16 cellular contexts compared by ENCODE assay signal in genomic region chr11:119126675-119127268, GRCh38. TPM values are rescaled to one million over a fixed set of nuclear protein-coding genes. Genes with fewer than 3 reads are reported as not detected.
DNase-seq lines count a peak whose midpoint lies in the region; ATAC-seq and TF ChIP-seq lines count a peak whose summit lies in the region.
"Had no signal": no experiment of that assay in that cellular context is flagged by ENCODE, and none has a peak within 500 bp of the region (broad histone marks: within the 10 kb centered on the region; RNA-seq: fewer than 3 reads in every experiment).

No MANE protein-coding gene starts in this region.

- in situ Hi-C loops in IMR-90 (cut with MboI; ENCODE audit: low sequenced_read_pairs), result no loop called here

- H3K9ac ChIP-seq in IMR-90 (ENCODE audit: low read depth, low read length) (no peak overlapping the region), mesenchymal stem cell (ENCODE audit: low read length) (no peak overlapping the region)

- ATAC-seq in IMR-90 (ENCODE audit: low read depth) (no peak), GM18868 (IDR thresholded peaks at IDR 0.05; ENCODE audit: unreplicated experiment) (no peak)
- ATAC-seq: K562 had no signal

- H4K8ac ChIP-seq in IMR-90 (ENCODE audit: low read depth in 2 of 2, low read length in 2 of 2) (no peak overlapping the region), mesenchymal stem cell (ENCODE audit: low read length) (no peak overlapping the region)

- H2BK120ac ChIP-seq in IMR-90 (ENCODE audit: low read depth, low read length) (no peak overlapping the region), mesenchymal stem cell (ENCODE audit: low read depth, low read length) (no peak overlapping the region)

- H3K4me2 ChIP-seq in IMR-90 (ENCODE audit: low read depth, low read length) (no peak overlapping the region), osteoblast (ENCODE audit: insufficient read depth, low read length) (no peak overlapping the region), mesenchymal stem cell (ENCODE audit: low read length, poor library complexity, severe bottlenecking) (no peak overlapping the region)

- H2BK12ac ChIP-seq in mesenchymal stem cell (ENCODE audit: low read length in 2 of 2), result no peak overlapping the region

- no peak overlapping the region for H4K5ac ChIP-seq in IMR-90 (ENCODE audit: low read depth, low read length)

- no peak overlapping the region for H4K91ac ChIP-seq in IMR-90 (ENCODE audit: insufficient read depth, low read depth, low read length)
- no peak overlapping the region for H4K91ac ChIP-seq in mesenchymal stem cell (ENCODE audit: low read length)

- H3K18ac ChIP-seq in IMR-90 (ENCODE audit: low read depth, low read length), result no peak overlapping the region
- H3K18ac ChIP-seq in mesenchymal stem cell (ENCODE audit: low read depth in 1 of 2, low read length in 2 of 2), result no peak overlapping the region

- TF ChIP-seq RAD21 in IMR-90 (IDR thresholded peaks at IDR 0.05; ENCODE audit: low read length), result no peak

- peaks cover 6% of the 10 kb centered on the region; the same call in 1 of the 2 replicates for H3K9me1 ChIP-seq in IMR-90 (ENCODE audit: insufficient read depth, low read length)

- no peak overlapping the region for H2AK9ac ChIP-seq in IMR-90 (replicated peaks; ENCODE audit: low read depth, low read length, poor library complexity)

- no peak overlapping the region for H3K4ac ChIP-seq in IMR-90 (ENCODE audit: low read depth, low read length)
- no peak overlapping the region for H3K4ac ChIP-seq in mesenchymal stem cell (ENCODE audit: low read depth in 1 of 2, low read length in 2 of 2)

- H3K36me3 ChIP-seq in IMR-90 (ENCODE audit: control insufficient read depth, insufficient read depth, low read length), result peaks cover 24% of the 10 kb centered on the region
- peaks cover 24% of the 10 kb centered on the region for H3K36me3 ChIP-seq in osteoblast (ENCODE audit: insufficient read depth, low read length)
- H3K36me3 ChIP-seq in mesenchymal stem cell (ENCODE audit: control insufficient read depth in 1 of 2, insufficient read depth in 2 of 2, low read depth in 1 of 2, low read length in 2 of 2), result peaks cover 30 to 51% of the 10 kb centered on the region in 2 experiments

- POLR2A ChIA-PET in IMR-90 (lab: Charles Lee; ENCODE audit: unreplicated experiment), result interaction anchor here (0.7 kb wide), 1 partner anchor 43 kb away, joined by 3 read pairs; no protein-coding TSS in a partner anchor

- H3K56ac ChIP-seq in IMR-90 (ENCODE audit: extremely low read depth, insufficient read depth, low read length), result no peak overlapping the region

- peaks cover 3% of the 10 kb centered on the region for H3K4me1 ChIP-seq in IMR-90 (ENCODE audit: control insufficient read depth, insufficient read depth, low read length)
- H3K4me1 ChIP-seq in osteoblast (ENCODE audit: insufficient read depth, low read length), result peaks cover 8% of the 10 kb centered on the region
- H3K4me1 ChIP-seq in mesenchymal stem cell (ENCODE audit: control insufficient read depth, insufficient read depth, low read depth, low read length), result peaks cover 7% of the 10 kb centered on the region

- peaks cover 31% of the 10 kb centered on the region for H3K79me2 ChIP-seq in osteoblast (ENCODE audit: insufficient read depth, low read length)

- intact Hi-C loops in IMR-90 (cut with micrococcal nuclease), result no loop called here

- no peak overlapping the region for H3K4me3 Mint-ChIP-seq in T-helper 2 cell treated with Interferon-gamma antibody and Interleukin-4, amounts not matched to agents 5 μg/mL and 100 μg/mL, for 36 hours
- H3K4me3 Mint-ChIP-seq: HFFc6 had no signal

- H2AFZ ChIP-seq in IMR-90 (replicated peaks; ENCODE audit: low read length, poor library complexity), result peak overlapping the region; percentile 8
- H2AFZ ChIP-seq in osteoblast (ENCODE audit: low read length), result no peak overlapping the region
- no peak overlapping the region for H2AFZ ChIP-seq in mesenchymal stem cell (ENCODE audit: low read depth, low read length)

- H3K79me1 ChIP-seq in IMR-90 (ENCODE audit: low read depth in 1 of 2, low read length in 2 of 2) (peaks cover 14 to 43% of the 10 kb centered on the region in 2 experiments), mesenchymal stem cell (replicated peaks; ENCODE audit: low read length, poor library complexity, severe bottlenecking) (peaks cover 29% of the 10 kb centered on the region)

- H2AK5ac ChIP-seq in IMR-90 (ENCODE audit: low read depth, low read length), result no peak overlapping the region
- H2AK5ac ChIP-seq in mesenchymal stem cell (ENCODE audit: low read length, severe bottlenecking), result no peak overlapping the region

- H3K4me1 Mint-ChIP-seq in T-helper 2 cell treated with Interferon-gamma antibody and Interleukin-4, amounts not matched to agents 5 μg/mL and 100 μg/mL, for 36 hours (ENCODE audit: low read depth), result peaks cover 23% of the 10 kb centered on the region

- H3K14ac ChIP-seq in IMR-90 (replicated peaks; ENCODE audit: low read depth, low read length), result no peak overlapping the region
- no peak overlapping the region for H3K14ac ChIP-seq in mesenchymal stem cell (ENCODE audit: low read length in 2 of 2)

- no peaks in the 10 kb centered on the region for H3K27me3 Mint-ChIP-seq in T-helper 2 cell treated with Interferon-gamma antibody and Interleukin-4, amounts not matched to agents 5 μg/mL and 100 μg/mL, for 36 hours (ENCODE audit: low read depth)

- TF ChIP-seq POLR2A in IMR-90 (IDR thresholded peaks at IDR 0.05; ENCODE audit: low read depth, low read length), result no peak

- no peaks in the 10 kb centered on the region for H3K27me3 ChIP-seq in IMR-90 (ENCODE audit: control insufficient read depth, insufficient read depth, low read length)
- no peaks in the 10 kb centered on the region for H3K27me3 ChIP-seq in osteoblast (ENCODE audit: insufficient read depth, low read length)
- H3K27me3 ChIP-seq in mesenchymal stem cell (ENCODE audit: control insufficient read depth in 1 of 2, insufficient read depth in 1 of 2, low read length in 2 of 2), result no peaks in the 10 kb centered on the region

- no peak overlapping the region for H2BK20ac ChIP-seq in IMR-90 (ENCODE audit: low read depth, low read length)

- no peak for DNase-seq in T-helper 2 cell treated with Interferon-gamma antibody and Interleukin-4, amounts not matched to agents 5 μg/mL and 100 μg/mL, for 36 hours (ENCODE audit: low spot score)
- DNase-seq in T-helper 2 cell (no peak), IMR-90 (no peak), dermis blood vessel endothelial cell (peak; percentile 45), osteoblast (ENCODE audit: insufficient read length, low spot score, missing footprints) (peak; percentile 14), mesenchymal stem cell (no peak), ureter (ENCODE audit: low spot score) (no peak)
- DNase-seq: 8988T; activated CD8-positive, alpha-beta memory T cell treated with anti-CD3 and anti-CD28 coated beads for 24 hours; HFFc6; NCI-H1417 treated with DMSO at 0.1 percent for 48 hours; NCI-H226; occipital lobe; SIG-M5 had no signal

- CTCF ChIA-PET in IMR-90 (lab: Yijun Ruan, JAX), result no interaction called here

- H4K20me1 ChIP-seq in IMR-90 (ENCODE audit: insufficient read depth, low read length) (no peaks in the 10 kb centered on the region; the same call in 1 of the 2 replicates), osteoblast (ENCODE audit: insufficient read depth, low read length) (peaks cover 11% of the 10 kb centered on the region)

- dilution Hi-C loops in IMR-90 (cut with HindIII; ENCODE audit: low sequenced_read_pairs, unreplicated experiment), result no loop called here

- H3K9me3 Mint-ChIP-seq in T-helper 2 cell treated with Interferon-gamma antibody and Interleukin-4, amounts not matched to agents 5 μg/mL and 100 μg/mL, for 36 hours, result no peaks in the 10 kb centered on the region
- H3K9me3 Mint-ChIP-seq: HFFc6 had no signal

- H3K27ac ChIP-seq in IMR-90 (ENCODE audit: insufficient read depth, low read length) (no peak overlapping the region), osteoblast (ENCODE audit: low read depth, low read length) (no peak overlapping the region), mesenchymal stem cell (ENCODE audit: low read length, poor library complexity, severe bottlenecking) (no peak overlapping the region)

- peak overlapping the region; percentile 21 for H3K27ac Mint-ChIP-seq in T-helper 2 cell treated with Interferon-gamma antibody and Interleukin-4, amounts not matched to agents 5 μg/mL and 100 μg/mL, for 36 hours
- H3K27ac Mint-ChIP-seq: HFFc6 had no signal

- H3K23ac ChIP-seq in IMR-90 (ENCODE audit: low read depth, low read length), result no peak overlapping the region
- H3K23ac ChIP-seq in mesenchymal stem cell (ENCODE audit: low read length in 2 of 2), result no peak overlapping the region

- peaks cover 42% of the 10 kb centered on the region for H3K36me3 Mint-ChIP-seq in T-helper 2 cell treated with Interferon-gamma antibody and Interleukin-4, amounts not matched to agents 5 μg/mL and 100 μg/mL, for 36 hours (ENCODE audit: low read depth)

- no peak for TF ChIP-seq CTCF in IMR-90 (conservative IDR thresholded peaks at IDR 0.05; ENCODE audit: low read depth, low read length)
- TF ChIP-seq CTCF in osteoblast (IDR thresholded peaks at IDR 0.05; ENCODE audit: extremely low read depth, low read depth, low read length), result no peak

- no peak overlapping the region for H3K4me3 ChIP-seq in IMR-90 (ENCODE audit: insufficient read depth, low read depth, low read length)
- no peak overlapping the region for H3K4me3 ChIP-seq in osteoblast (ENCODE audit: insufficient read depth, low read length)
- no peak overlapping the region for H3K4me3 ChIP-seq in mesenchymal stem cell (ENCODE audit: insufficient read depth in 1 of 2, low read depth in 1 of 2, low read length in 2 of 2)
- H3K4me3 ChIP-seq: K562 had no signal

- BruUV-seq in IMR-90 (replicated peaks; lab: Mats Ljungman, UMichigan), result no TSS peak

- no peak overlapping the region for H2BK15ac ChIP-seq in IMR-90 (ENCODE audit: low read depth, low read length)
- no peak overlapping the region for H2BK15ac ChIP-seq in mesenchymal stem cell (ENCODE audit: low read depth, poor library complexity, severe bottlenecking)

- H2BK5ac ChIP-seq in IMR-90 (ENCODE audit: low read depth, low read length, poor library complexity, severe bottlenecking) (no peak overlapping the region), mesenchymal stem cell (ENCODE audit: low read depth, low read length, poor library complexity, severe bottlenecking) (no peak overlapping the region)

- H3K9me3 ChIP-seq in IMR-90 (ENCODE audit: control insufficient read depth, insufficient read depth, low read length) (no peaks in the 10 kb centered on the region), osteoblast (ENCODE audit: low read depth, low read length) (no peaks in the 10 kb centered on the region), mesenchymal stem cell (ENCODE audit: control insufficient read depth, low read length) (no peaks in the 10 kb centered on the region)

- 20% methylated on average over 1 of the region's 5 CpGs; no CpG with 5 or more reads in 1 of the 2 experiments for WGBS in IMR-90 (ENCODE audit: extremely low coverage in 2 of 2, insufficient read length in 1 of 2), 2 experiments
- WGBS in mesenchymal stem cell, result 87% methylated on average over 4 of the region's 5 CpGs

RNA-seq across cellular contexts. Expression of gene HINFP, which starts 5.4 kb away (rescaled TPM):
- total RNA-seq in IMR-90 (2012; rRNA removed) (8.1 and 9.1 TPM in 2 replicates), dermis blood vessel endothelial cell (14.8 and 19.2 TPM in 2 replicates), osteoblast (20.6 and 22.8 TPM in 2 replicates), ureter (28.8 TPM)
- polyA plus RNA-seq in IMR-90 (2012; rRNA removed), result 12.8 and 15.3 TPM in 2 replicates
- 6.9 and 8.2 TPM in 2 replicates for polyA plus RNA-seq in IMR-90 (2012; cell fraction: cytosol; rRNA removed)
- 64.4 and 75.1 TPM in 2 replicates for polyA plus RNA-seq in IMR-90 (2012; cell fraction: nucleus; rRNA removed; ENCODE audit: low replicate concordance)
- 13.5 TPM for polyA plus RNA-seq in mesenchymal stem cell (2013, experiment 1 of 2)
- polyA plus RNA-seq in mesenchymal stem cell (2013, experiment 2 of 2), result 13.2 TPM

RNA-seq across cellular contexts. Expression of gene C2CD2L, which starts 19.6 kb away (rescaled TPM):
- total RNA-seq in IMR-90 (2012; rRNA removed), result 2.2 TPM in 2 replicates
- 8.7 and 9.5 TPM in 2 replicates for polyA plus RNA-seq in IMR-90 (2012; rRNA removed)
- polyA plus RNA-seq in IMR-90 (2012; cell fraction: cytosol; rRNA removed), result 3.7 and 6.9 TPM in 2 replicates
- 14.8 and 29.4 TPM in 2 replicates for polyA plus RNA-seq in IMR-90 (2012; cell fraction: nucleus; rRNA removed; ENCODE audit: low replicate concordance)
- 2.2 and 5.6 TPM in 2 replicates for total RNA-seq in dermis blood vessel endothelial cell
- 5.0 and 6.2 TPM in 2 replicates for total RNA-seq in osteoblast
- polyA plus RNA-seq in mesenchymal stem cell (2013, experiment 1 of 2), result 7.7 TPM
- polyA plus RNA-seq in mesenchymal stem cell (2013, experiment 2 of 2), result 7.4 TPM
- total RNA-seq in ureter, result 10.1 TPM

RNA-seq across cellular contexts. Expression of gene ABCG4, which starts 22.1 kb away (rescaled TPM):
- total RNA-seq in IMR-90 (2012; rRNA removed) (under 0.01 TPM in 2 replicates), dermis blood vessel endothelial cell (0.05 and 0.17 TPM in 2 replicates), osteoblast (under 0.01 TPM in 1 of 2 replicates, not detected in the other), ureter (0.42 TPM)
- 0.20 and 0.26 TPM in 2 replicates for polyA plus RNA-seq in IMR-90 (2012; rRNA removed)
- 0.12 and 0.19 TPM in 2 replicates for polyA plus RNA-seq in IMR-90 (2012; cell fraction: cytosol; rRNA removed)
- 0.73 and 0.85 TPM in 2 replicates for polyA plus RNA-seq in IMR-90 (2012; cell fraction: nucleus; rRNA removed; ENCODE audit: low replicate concordance)
- 0.37 TPM for polyA plus RNA-seq in mesenchymal stem cell (2013, experiment 1 of 2)
- polyA plus RNA-seq in mesenchymal stem cell (2013, experiment 2 of 2), result 0.23 TPM

RNA-seq across cellular contexts. Expression of gene DPAGT1, which starts 25.1 kb away (rescaled TPM):
- total RNA-seq in IMR-90 (2012; rRNA removed) (13.6 and 15.2 TPM in 2 replicates), dermis blood vessel endothelial cell (21.3 and 50.6 TPM in 2 replicates), osteoblast (20.3 and 22.1 TPM in 2 replicates), ureter (45.4 TPM)
- 51.2 and 53.4 TPM in 2 replicates for polyA plus RNA-seq in IMR-90 (2012; rRNA removed)
- 20.2 and 25.9 TPM in 2 replicates for polyA plus RNA-seq in IMR-90 (2012; cell fraction: cytosol; rRNA removed)
- 105 and 155 TPM in 2 replicates for polyA plus RNA-seq in IMR-90 (2012; cell fraction: nucleus; rRNA removed; ENCODE audit: low replicate concordance)
- 42.7 TPM for polyA plus RNA-seq in mesenchymal stem cell (2013, experiment 1 of 2)
- polyA plus RNA-seq in mesenchymal stem cell (2013, experiment 2 of 2), result 37.9 TPM

RNA-seq across cellular contexts. Expression of gene NLRX1, which starts 41.8 kb away (rescaled TPM):
- total RNA-seq in IMR-90 (2012; rRNA removed) (3.0 and 3.3 TPM in 2 replicates), dermis blood vessel endothelial cell (18.4 and 22.0 TPM in 2 replicates), osteoblast (24.2 and 29.7 TPM in 2 replicates), ureter (31.5 TPM)
- polyA plus RNA-seq in IMR-90 (2012; rRNA removed), result 4.9 and 5.5 TPM in 2 replicates
- polyA plus RNA-seq in IMR-90 (2012; cell fraction: cytosol; rRNA removed), result 4.6 and 7.1 TPM in 2 replicates
- polyA plus RNA-seq in IMR-90 (2012; cell fraction: nucleus; rRNA removed; ENCODE audit: low replicate concordance), result 4.6 and 11.7 TPM in 2 replicates
- polyA plus RNA-seq in mesenchymal stem cell (2013, experiment 1 of 2), result 3.9 TPM
- 3.9 TPM for polyA plus RNA-seq in mesenchymal stem cell (2013, experiment 2 of 2)

Comparison
In these comparisons a context has a peak if more than half of its experiments do, and no peak if none do; other contexts are left out.
1. DNase-seq: peak in dermis blood vessel endothelial cell (single experiment) and osteoblast (single experiment); none in T-helper 2 cell treated with Interferon-gamma antibody and Interleukin-4, amounts not matched to agents 5 μg/mL and 100 μg/mL, for 36 hours (single experiment), T-helper 2 cell (0 of 5), IMR-90 (single experiment), mesenchymal stem cell (single experiment) and ureter (single experiment).